Comparison of ENCODE assay signal across 2 cellular contexts in the genomic region with DNA sequence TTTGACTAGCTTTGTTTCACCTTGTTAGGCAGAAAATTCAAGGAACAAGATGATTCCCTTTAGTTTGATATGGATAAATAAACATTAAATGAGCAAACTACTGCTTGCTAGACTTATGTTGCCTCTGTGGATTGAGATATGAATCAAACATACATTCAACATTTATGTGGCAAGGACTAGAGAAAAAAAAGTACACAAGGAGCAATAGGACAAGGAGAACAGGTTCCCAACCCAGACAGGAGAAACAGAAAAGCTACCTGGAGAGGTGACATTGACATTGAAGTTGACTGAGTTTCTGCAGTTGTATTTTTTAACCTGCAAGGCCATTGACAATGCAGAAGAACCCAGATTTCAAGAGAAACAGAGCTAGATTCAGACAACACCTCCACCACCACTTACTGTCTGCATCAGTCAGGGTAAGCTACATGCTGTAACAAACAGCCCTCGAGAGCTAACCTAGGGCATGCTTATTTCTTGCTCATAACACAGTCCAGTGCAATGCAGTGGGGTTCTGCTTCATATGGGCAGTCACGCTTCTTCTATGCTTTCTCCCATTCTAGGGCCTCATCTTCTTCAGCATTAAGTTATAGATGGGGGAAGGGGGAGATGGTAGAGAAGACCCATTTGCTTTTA.
A peak's percentile ranks its signal among the peaks of the same experiment; 100 is the strongest.
TF ChIP-seq lines count a peak whose summit lies in the region.

No MANE protein-coding gene starts in this region.

TF ChIP-seq in HepG2, 621 proteins besides CTCF, POLR2A, EP300 and RAD21:
- TF ChIP-seq RBAK (CRISPR knock-in tag; IDR thresholded peaks at IDR 0.05): peak; percentile 71; the same call in 1 of the 2 replicates
- TF ChIP-seq ZNF12 (CRISPR knock-in tag; IDR thresholded peaks at IDR 0.05): peak; percentile 78
- TF ChIP-seq, protein P1, sequence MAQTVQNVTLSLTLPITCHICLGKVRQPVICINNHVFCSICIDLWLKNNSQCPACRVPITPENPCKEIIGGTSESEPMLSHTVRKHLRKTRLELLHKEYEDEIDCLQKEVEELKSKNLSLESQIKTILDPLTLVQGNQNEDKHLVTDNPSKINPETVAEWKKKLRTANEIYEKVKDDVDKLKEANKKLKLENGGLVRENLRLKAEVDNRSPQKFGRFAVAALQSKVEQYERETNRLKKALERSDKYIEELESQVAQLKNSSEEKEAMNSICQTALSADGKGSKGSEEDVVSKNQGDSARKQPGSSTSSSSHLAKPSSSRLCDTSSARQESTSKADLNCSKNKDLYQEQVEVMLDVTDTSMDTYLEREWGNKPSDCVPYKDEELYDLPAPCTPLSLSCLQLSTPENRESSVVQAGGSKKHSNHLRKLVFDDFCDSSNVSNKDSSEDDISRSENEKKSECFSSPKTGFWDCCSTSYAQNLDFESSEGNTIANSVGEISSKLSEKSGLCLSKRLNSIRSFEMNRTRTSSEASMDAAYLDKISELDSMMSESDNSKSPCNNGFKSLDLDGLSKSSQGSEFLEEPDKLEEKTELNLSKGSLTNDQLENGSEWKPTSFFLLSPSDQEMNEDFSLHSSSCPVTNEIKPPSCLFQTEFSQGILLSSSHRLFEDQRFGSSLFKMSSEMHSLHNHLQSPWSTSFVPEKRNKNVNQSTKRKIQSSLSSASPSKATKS (CRISPR knock-in tag; IDR thresholded peaks at IDR 0.05): no peak

TF ChIP-seq in GM23338, 12 proteins besides CTCF, POLR2A, EP300 and RAD21:
- no peak for TF ChIP-seq NANOG (IDR thresholded peaks at IDR 0.05; ENCODE audit: borderline replicate concordance)
- TF ChIP-seq EZH2 (IDR thresholded peaks at IDR 0.05; ENCODE audit: low read depth, unreplicated experiment): no peak
- TF ChIP-seq ZNF331 (CRISPR knock-in tag; IDR thresholded peaks at IDR 0.05; ENCODE audit: low read depth): no peak
- no peak for TF ChIP-seq ZNF114 (CRISPR knock-in tag; IDR thresholded peaks at IDR 0.05)
- TF ChIP-seq JUNB (IDR thresholded peaks at IDR 0.05; ENCODE audit: unreplicated experiment): no peak
- no peak for TF ChIP-seq POLR2AphosphoS5 (IDR thresholded peaks at IDR 0.05; ENCODE audit: low read depth)
- TF ChIP-seq, protein P2, sequence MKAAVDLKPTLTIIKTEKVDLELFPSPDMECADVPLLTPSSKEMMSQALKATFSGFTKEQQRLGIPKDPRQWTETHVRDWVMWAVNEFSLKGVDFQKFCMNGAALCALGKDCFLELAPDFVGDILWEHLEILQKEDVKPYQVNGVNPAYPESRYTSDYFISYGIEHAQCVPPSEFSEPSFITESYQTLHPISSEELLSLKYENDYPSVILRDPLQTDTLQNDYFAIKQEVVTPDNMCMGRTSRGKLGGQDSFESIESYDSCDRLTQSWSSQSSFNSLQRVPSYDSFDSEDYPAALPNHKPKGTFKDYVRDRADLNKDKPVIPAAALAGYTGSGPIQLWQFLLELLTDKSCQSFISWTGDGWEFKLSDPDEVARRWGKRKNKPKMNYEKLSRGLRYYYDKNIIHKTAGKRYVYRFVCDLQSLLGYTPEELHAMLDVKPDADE (IDR thresholded peaks at IDR 0.05): no peak
